8 cellular contexts compared by ENCODE assay signal in genomic region chr16:1781758-1782407, GRCh38. TPM values are rescaled to one million over a fixed set of nuclear protein-coding genes. Genes with fewer than 3 reads are reported as not detected.
DNase-seq lines count a peak whose midpoint lies in the region; ATAC-seq, FAIRE-seq and TF ChIP-seq lines count a peak whose summit lies in the region.

No MANE protein-coding gene starts in this region.

- H3K4me3 ChIP-seq in HL-60 (replicated peaks; ENCODE audit: insufficient read depth, low read length) (peak overlapping the region; percentile 95), gastroesophageal sphincter (peak overlapping the region; percentile 71 to 85), parathyroid adenoma (ENCODE audit: low read depth, low read length) (peak overlapping the region; percentile 82)

- peak; percentile 9 for TF ChIP-seq POLR2A in GM18951 (IDR thresholded peaks at IDR 0.05; ENCODE audit: extremely low read depth, insufficient read depth, insufficient read length)
- TF ChIP-seq POLR2A in gastroesophageal sphincter (IDR thresholded peaks at IDR 0.05), result no peak

- in situ Hi-C loops in GM18951 (cut with MboI; ENCODE audit: low sequenced_read_pairs, unreplicated experiment), result no loop called here

- DNase-seq in AG08395 (ENCODE audit: low spot score), result peak; percentile 40
- peak in 1 of 2 experiments; percentile 60 for DNase-seq in HL-60 (ENCODE audit: low read depth in 1 of 2, low spot score in 1 of 2)
- DNase-seq in activated T-helper 1 cell treated with Interleukin-2 at 50 U/mL for 16 hours (ENCODE audit: low read depth), result peak; percentile 31
- no peak for DNase-seq in NCI-H187 (lab: John Stamatoyannopoulos, UW)
- no peak for DNase-seq in D721Med (ENCODE audit: insufficient read length, low spot score)

- H3K9ac ChIP-seq in parathyroid adenoma, result no peak overlapping the region

- TF ChIP-seq CTCF in HL-60 (IDR thresholded peaks at IDR 0.05; ENCODE audit: insufficient read depth, low read length) (no peak), gastroesophageal sphincter (IDR thresholded peaks at IDR 0.05) (peak in 2 of 4 experiments; percentile 6 to 37), parathyroid adenoma (IDR thresholded peaks at IDR 0.05) (no peak), D721Med (IDR thresholded peaks at IDR 0.05; ENCODE audit: insufficient read depth, missing control alignments) (no peak)

- ATAC-seq in gastroesophageal sphincter, result peak; percentile 17

- TF ChIP-seq EP300 in gastroesophageal sphincter (IDR thresholded peaks at IDR 0.05), result no peak

- H3K4me1 ChIP-seq in gastroesophageal sphincter, result peaks cover 3 to 68% (median 32%) of the 10 kb centered on the region in 3 donors
- H3K4me1 ChIP-seq in parathyroid adenoma, result peaks cover 4% of the 10 kb centered on the region

- FAIRE-seq in D721Med (lab: Jason Lieb, UNC), result no peak

- H3K9me3 ChIP-seq in gastroesophageal sphincter (no peaks in the 10 kb centered on the region), parathyroid adenoma (ENCODE audit: control insufficient read depth, low read length) (no peaks in the 10 kb centered on the region)

- H3K27ac ChIP-seq in HL-60 (replicated peaks) (peak overlapping the region; percentile 71), gastroesophageal sphincter (peak overlapping the region; percentile 79 to 97 (median 92)), parathyroid adenoma (peak overlapping the region; percentile 47)

- H3K27me3 ChIP-seq in HL-60 (ENCODE audit: insufficient read depth, poor library complexity, severe bottlenecking) (no peaks in the 10 kb centered on the region), gastroesophageal sphincter (no peaks in the 10 kb centered on the region), parathyroid adenoma (ENCODE audit: control insufficient read depth, insufficient read depth, low read length) (no peaks in the 10 kb centered on the region)

- WGBS in gastroesophageal sphincter (ENCODE audit: low coverage in 1 of 2), 2 donors, result 0% methylated on average over 13 to 14 of the region's 70 CpGs

- H2AFZ ChIP-seq in parathyroid adenoma, result peak overlapping the region; percentile 66

- H3K36me3 ChIP-seq in gastroesophageal sphincter (peaks cover 0 to 62% of the 10 kb centered on the region in 2 donors), parathyroid adenoma (ENCODE audit: control insufficient read depth, insufficient read depth, low read length) (no peaks in the 10 kb centered on the region)

- H3K79me2 ChIP-seq in parathyroid adenoma, result peaks cover 30% of the 10 kb centered on the region

- H3K4me2 ChIP-seq in parathyroid adenoma (ENCODE audit: low read length), result peak overlapping the region; percentile 67

RNA-seq across cellular contexts. Expression of gene SPSB3, which starts 0.5 kb away (rescaled TPM):
- total RNA-seq in gastroesophageal sphincter, result 10 to 100 TPM; 52.4 to 81.1 (median 75.4) TPM

RNA-seq across cellular contexts. Expression of gene NUBP2, which starts 0.9 kb away (rescaled TPM):
- 10 to 100 TPM; 64.4 to 92.2 (median 80.6) TPM for total RNA-seq in gastroesophageal sphincter

RNA-seq across cellular contexts. Expression of gene MRPS34, which starts 8.9 kb away (rescaled TPM):
- 10 to 100 TPM; 44.4 to 72.8 (median 61.3) TPM for total RNA-seq in gastroesophageal sphincter

RNA-seq across cellular contexts. Expression of gene EME2, which starts 9.3 kb away (rescaled TPM):
- total RNA-seq in gastroesophageal sphincter, result 10 to 100 TPM in 1 of 4 donors, 1 to 10 TPM in 3; 4.6 to 20.4 (median 7.7) TPM

RNA-seq across cellular contexts. Expression of gene NME3, which starts 10.5 kb away (rescaled TPM):
- total RNA-seq in gastroesophageal sphincter, result 100 to 1,000 TPM in 1 of 4 donors, 10 to 100 TPM in 3; 49.9 to 106 (median 87.2) TPM

Comparison
In these comparisons a context has a peak if more than half of its experiments do, and no peak if none do; other contexts are left out.
1. DNase-seq: peak in AG08395 (single experiment) and activated T-helper 1 cell treated with Interleukin-2 at 50 U/mL for 16 hours (single experiment); none in NCI-H187 (0 of 2) and D721Med (single experiment).
2. Peak in every context shown above with its lines, with median percentiles within 50 percentile points of each other: H3K27ac ChIP-seq and H3K4me3 ChIP-seq.